Comparison of ENCODE assay signal across 11 cellular contexts in genomic region chr2:183996825-183997823, GRCh38.
DNase-seq lines count a peak whose midpoint lies in the region; ATAC-seq and TF ChIP-seq lines count a peak whose summit lies in the region.
"Had no signal": no experiment of that assay in that cellular context is flagged by ENCODE, and none has a peak within 500 bp of the region (broad histone marks: within the 10 kb centered on the region; RNA-seq: fewer than 3 reads in every experiment).

No MANE protein-coding gene starts in this region.

- DNase-seq in HuH-7 (ENCODE audit: low spot score), result peak; percentile 4
- DNase-seq in NCI-H524 (lab: John Stamatoyannopoulos, UW), result peak; percentile 84 to 87
- DNase-seq in cerebellar cortex (ENCODE audit: low spot score), result peak; percentile 97
- no peak for DNase-seq in dedifferentiated amniotic fluid mesenchymal stem cell (ENCODE audit: extremely low spot score)
- DNase-seq in Karpas-422, result no peak
- DNase-seq: KG1; stimulated activated CD4-positive, alpha-beta T cell treated with anti-CD3 and anti-CD28 coated beads, Interleukin-2, amount 100 ng/mL, for 48 hours had no signal

- ATAC-seq in HG03378 (IDR thresholded peaks at IDR 0.05; ENCODE audit: unreplicated experiment) (no peak), HG02970 (IDR thresholded peaks at IDR 0.05; ENCODE audit: low FRiP score, unreplicated experiment) (no peak)

- no peaks in the 10 kb centered on the region; the same call in 1 of the 2 replicates for H3K9me2 ChIP-seq in Karpas-422 (replicated peaks; ENCODE audit: insufficient read depth, low read length)

- H3K36me3 ChIP-seq in Karpas-422 (ENCODE audit: insufficient read depth, low read length), result no peaks in the 10 kb centered on the region

- no peak overlapping the region for H2AFZ ChIP-seq in Karpas-422 (ENCODE audit: low read length)

- no peaks in the 10 kb centered on the region for H3K27me3 ChIP-seq in Karpas-422 (ENCODE audit: low read length)

- no peak overlapping the region for H3K9ac ChIP-seq in Karpas-422 (ENCODE audit: low read length)

- no peak overlapping the region for H3K4me3 ChIP-seq in Karpas-422 (ENCODE audit: low read length)
- H3K4me3 ChIP-seq: coronary artery had no signal

- H3K4me1 ChIP-seq in Karpas-422 (ENCODE audit: low read length), result no peaks in the 10 kb centered on the region

- H3K27ac ChIP-seq in C4-2B (peak overlapping the region; percentile 58), Karpas-422 (ENCODE audit: low read length) (no peak overlapping the region)
- H3K27ac ChIP-seq: coronary artery had no signal

- no peak overlapping the region for H3K4me2 ChIP-seq in Karpas-422 (ENCODE audit: low read depth, low read length, poor library complexity, severe bottlenecking)

- no peaks in the 10 kb centered on the region for H4K20me1 ChIP-seq in Karpas-422 (ENCODE audit: insufficient read depth, low read depth, low read length)

- H3K79me2 ChIP-seq in Karpas-422 (ENCODE audit: low read length), result no peaks in the 10 kb centered on the region

- H3K9me3 ChIP-seq in Karpas-422 (ENCODE audit: low read length), result no peaks in the 10 kb centered on the region

- no peak for TF ChIP-seq CTCF in C4-2B (conservative IDR thresholded peaks at IDR 0.05)

Comparison
In these comparisons a context has a peak if more than half of its experiments do, and no peak if none do; other contexts are left out.
1. DNase-seq: peak in HuH-7 (single experiment), NCI-H524 (2 of 2) and cerebellar cortex (single experiment); none in dedifferentiated amniotic fluid mesenchymal stem cell (single experiment) and Karpas-422 (single experiment).